Comparison of ENCODE assay signal across 1 cellular context in the genomic region with DNA sequence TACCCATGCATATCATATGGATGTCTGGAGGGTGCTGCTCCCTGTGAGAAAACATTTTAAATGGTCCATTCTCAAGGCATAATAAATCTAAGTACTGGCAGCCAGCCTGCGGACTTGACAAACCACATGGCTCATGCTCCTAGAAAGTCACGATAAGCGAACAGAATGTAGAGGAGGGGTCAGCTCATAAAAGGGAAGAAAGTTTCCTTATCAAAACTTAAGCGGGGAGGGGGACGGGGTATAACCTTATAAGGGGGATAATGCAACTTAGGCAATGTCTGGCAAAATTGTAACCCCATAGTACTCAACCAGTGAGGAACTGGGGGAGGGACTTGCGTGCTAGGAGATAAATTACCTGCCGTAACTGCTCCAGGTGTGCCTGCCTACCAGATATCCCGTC.
TF ChIP-seq lines count a peak whose summit lies in the region.

No MANE protein-coding gene starts in this region.

TF ChIP-seq in K562, 482 proteins besides CTCF, POLR2A, EP300 and RAD21 (continued from another document):
- TF ChIP-seq FOXA3 (CRISPR knock-in tag; conservative IDR thresholded peaks at IDR 0.05 in 1 of 2, IDR thresholded peaks at IDR 0.05 in 1 of 2) (0 out of 4 replicates have a peak, but pooled peaks of 1 of the 2 experiments have one; percentile 52), KDM1A (IDR thresholded peaks at IDR 0.05) (no peak), GTF2E2 (tag; IDR thresholded peaks at IDR 0.05) (no peak), RBM34 (IDR thresholded peaks at IDR 0.05; ENCODE audit: borderline replicate concordance, insufficient read depth, low read length) (no peak), ZNF324 (CRISPR knock-in tag; IDR thresholded peaks at IDR 0.05) (0 out of 2 replicates have a peak, but pooled peaks have one; percentile 21), BRD4 (IDR thresholded peaks at IDR 0.05) (no peak), MAZ (CRISPR knock-in tag; conservative IDR thresholded peaks at IDR 0.05 in 1 of 2, IDR thresholded peaks at IDR 0.05 in 1 of 2) (peak in 1 of 2 experiments; percentile 65; a peak in 2 of 4 replicates), BHLHE40 (IDR thresholded peaks at IDR 0.05; ENCODE audit: low read length) (no peak), BMI1 (IDR thresholded peaks at IDR 0.05; ENCODE audit: low read length) (no peak), SIX5 (IDR thresholded peaks at IDR 0.05; ENCODE audit: borderline replicate concordance in 1 of 2, insufficient read depth in 1 of 2, low read depth in 1 of 2, low read length in 2 of 2) (no peak), SMARCA4 (IDR thresholded peaks at IDR 0.05) (no peak)
- TF ChIP-seq, protein P1, sequence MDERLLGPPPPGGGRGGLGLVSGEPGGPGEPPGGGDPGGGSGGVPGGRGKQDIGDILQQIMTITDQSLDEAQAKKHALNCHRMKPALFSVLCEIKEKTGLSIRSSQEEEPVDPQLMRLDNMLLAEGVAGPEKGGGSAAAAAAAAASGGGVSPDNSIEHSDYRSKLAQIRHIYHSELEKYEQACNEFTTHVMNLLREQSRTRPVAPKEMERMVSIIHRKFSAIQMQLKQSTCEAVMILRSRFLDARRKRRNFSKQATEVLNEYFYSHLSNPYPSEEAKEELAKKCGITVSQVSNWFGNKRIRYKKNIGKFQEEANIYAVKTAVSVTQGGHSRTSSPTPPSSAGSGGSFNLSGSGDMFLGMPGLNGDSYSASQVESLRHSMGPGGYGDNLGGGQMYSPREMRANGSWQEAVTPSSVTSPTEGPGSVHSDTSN (CRISPR knock-in tag; IDR thresholded peaks at IDR 0.05; ENCODE audit: low read depth): no peak
- TF ChIP-seq, protein P1 (tag; conservative IDR thresholded peaks at IDR 0.05; ENCODE audit: low read depth): peak; percentile 34
- TF ChIP-seq, protein P2, sequence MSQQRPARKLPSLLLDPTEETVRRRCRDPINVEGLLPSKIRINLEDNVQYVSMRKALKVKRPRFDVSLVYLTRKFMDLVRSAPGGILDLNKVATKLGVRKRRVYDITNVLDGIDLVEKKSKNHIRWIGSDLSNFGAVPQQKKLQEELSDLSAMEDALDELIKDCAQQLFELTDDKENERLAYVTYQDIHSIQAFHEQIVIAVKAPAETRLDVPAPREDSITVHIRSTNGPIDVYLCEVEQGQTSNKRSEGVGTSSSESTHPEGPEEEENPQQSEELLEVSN (IDR thresholded peaks at IDR 0.05; ENCODE audit: borderline replicate concordance in 1 of 2, extremely low read depth in 1 of 2, insufficient read depth in 1 of 2, insufficient read length in 1 of 2, low read depth in 1 of 2, low read length in 1 of 2, poor library complexity in 1 of 2, severe bottlenecking in 1 of 2): no peak
- TF ChIP-seq, protein P3, sequence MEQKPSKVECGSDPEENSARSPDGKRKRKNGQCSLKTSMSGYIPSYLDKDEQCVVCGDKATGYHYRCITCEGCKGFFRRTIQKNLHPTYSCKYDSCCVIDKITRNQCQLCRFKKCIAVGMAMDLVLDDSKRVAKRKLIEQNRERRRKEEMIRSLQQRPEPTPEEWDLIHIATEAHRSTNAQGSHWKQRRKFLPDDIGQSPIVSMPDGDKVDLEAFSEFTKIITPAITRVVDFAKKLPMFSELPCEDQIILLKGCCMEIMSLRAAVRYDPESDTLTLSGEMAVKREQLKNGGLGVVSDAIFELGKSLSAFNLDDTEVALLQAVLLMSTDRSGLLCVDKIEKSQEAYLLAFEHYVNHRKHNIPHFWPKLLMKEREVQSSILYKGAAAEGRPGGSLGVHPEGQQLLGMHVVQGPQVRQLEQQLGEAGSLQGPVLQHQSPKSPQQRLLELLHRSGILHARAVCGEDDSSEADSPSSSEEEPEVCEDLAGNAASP (IDR thresholded peaks at IDR 0.05): no peak
- TF ChIP-seq, protein P4, sequence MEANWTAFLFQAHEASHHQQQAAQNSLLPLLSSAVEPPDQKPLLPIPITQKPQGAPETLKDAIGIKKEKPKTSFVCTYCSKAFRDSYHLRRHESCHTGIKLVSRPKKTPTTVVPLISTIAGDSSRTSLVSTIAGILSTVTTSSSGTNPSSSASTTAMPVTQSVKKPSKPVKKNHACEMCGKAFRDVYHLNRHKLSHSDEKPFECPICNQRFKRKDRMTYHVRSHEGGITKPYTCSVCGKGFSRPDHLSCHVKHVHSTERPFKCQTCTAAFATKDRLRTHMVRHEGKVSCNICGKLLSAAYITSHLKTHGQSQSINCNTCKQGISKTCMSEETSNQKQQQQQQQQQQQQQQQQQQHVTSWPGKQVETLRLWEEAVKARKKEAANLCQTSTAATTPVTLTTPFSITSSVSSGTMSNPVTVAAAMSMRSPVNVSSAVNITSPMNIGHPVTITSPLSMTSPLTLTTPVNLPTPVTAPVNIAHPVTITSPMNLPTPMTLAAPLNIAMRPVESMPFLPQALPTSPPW (CRISPR knock-in tag; IDR thresholded peaks at IDR 0.05): peak; percentile 61; the same call in 1 of the 2 replicates
